Comparison of ENCODE assay signal across 9 cellular contexts in the genomic region with DNA sequence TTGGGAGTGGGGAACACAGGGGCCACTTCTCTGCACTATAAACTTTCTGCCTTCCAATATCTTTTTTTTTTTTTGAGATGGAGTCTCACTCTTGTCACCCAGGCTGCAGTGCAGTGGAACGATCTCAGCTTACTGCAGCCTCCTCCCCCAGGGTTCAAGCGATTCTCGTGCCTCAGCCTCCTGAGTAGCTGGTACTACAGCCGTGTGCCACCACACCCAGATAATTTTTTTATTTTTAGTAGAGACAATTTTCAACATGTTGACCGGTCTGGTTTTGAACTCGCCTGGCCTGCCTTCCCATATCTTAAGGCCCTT. TPM values are rescaled to one million over a fixed set of nuclear protein-coding genes. Genes with fewer than 3 reads are reported as not detected.
A peak's percentile ranks its signal among the peaks of the same experiment; 100 is the strongest.
DNase-seq lines count a peak whose midpoint lies in the region; ATAC-seq, FAIRE-seq and TF ChIP-seq lines count a peak whose summit lies in the region.
"Had no signal": no experiment of that assay in that cellular context is flagged by ENCODE, and none has a peak within 500 bp of the region (broad histone marks: within the 10 kb centered on the region; RNA-seq: fewer than 3 reads in every experiment).

No MANE protein-coding gene starts in this region.

- H2AFZ ChIP-seq in SK-N-SH (ENCODE audit: low read depth) = no peak overlapping the region

- peak overlapping the region; percentile 100 for H3K27ac Mint-ChIP-seq in activated naive CD8-positive, alpha-beta T cell treated with anti-CD3 and anti-CD28 coated beads, Interleukin-2, amount 10 ng/mL, durations not matched to agents 7 days and 5 days

- CTCF ChIA-PET in SK-N-SH (lab: Yijun Ruan, JAX) = interaction anchor here (0.8 to 9.5 kb wide), 13 partner anchors 10 to 153 kb away, joined by 3 to 76 read pairs (median 5); partner anchors contain the start of genes POLR2G and TMEM179B

- H3K27ac ChIP-seq in SK-N-SH (ENCODE audit: low read depth in 2 of 2, low read length in 1 of 2) (peak overlapping the region in 1 of 2 experiments; percentile 98; a peak in 3 of 4 replicates), kidney (ENCODE audit: low read depth in 2 of 2, low read length in 2 of 2) (peak overlapping the region; percentile 97 to 100), subcutaneous abdominal adipose tissue (ENCODE audit: low read depth, low read length) (peak overlapping the region; percentile 98)

- H3K4me1 ChIP-seq in SK-N-SH (ENCODE audit: control insufficient read depth in 1 of 2, insufficient read depth in 2 of 2, low read depth in 1 of 2, low read length in 1 of 2) (peaks cover 32 to 44% of the 10 kb centered on the region in 2 experiments), kidney (ENCODE audit: control insufficient read depth in 1 of 2, insufficient read depth in 1 of 2, low read depth in 1 of 2, low read length in 2 of 2) (peaks cover 30 to 40% of the 10 kb centered on the region in 2 donors), subcutaneous abdominal adipose tissue (ENCODE audit: control insufficient read depth in 5 of 5, insufficient read depth in 5 of 5, low read length in 5 of 5) (peaks cover 13 to 57% (median 48%) of the 10 kb centered on the region in 5 donors)

- H3K36me3 ChIP-seq in SK-N-SH (replicated peaks in 1 of 2; ENCODE audit: control insufficient read depth in 1 of 2, insufficient read depth in 2 of 2, low read length in 1 of 2) = peaks cover 37 to 60% of the 10 kb centered on the region in 2 experiments
- H3K36me3 ChIP-seq in kidney (ENCODE audit: control insufficient read depth in 1 of 2, insufficient read depth in 2 of 2, low read length in 2 of 2) = peaks cover 34 to 51% of the 10 kb centered on the region in 2 donors
- peaks cover 12 to 49% (median 47%) of the 10 kb centered on the region in 5 donors for H3K36me3 ChIP-seq in subcutaneous abdominal adipose tissue (ENCODE audit: control insufficient read depth in 5 of 5, insufficient read depth in 5 of 5, low read length in 5 of 5)

- peaks cover 50% of the 10 kb centered on the region for H3K36me3 Mint-ChIP-seq in activated naive CD8-positive, alpha-beta T cell treated with anti-CD3 and anti-CD28 coated beads, Interleukin-2, amount 10 ng/mL, durations not matched to agents 7 days and 5 days

- H3K9me3 ChIP-seq in SK-N-SH (no peaks in the 10 kb centered on the region), kidney (ENCODE audit: control insufficient read depth in 1 of 2, low read length in 2 of 2) (no peaks in the 10 kb centered on the region), subcutaneous abdominal adipose tissue (ENCODE audit: control insufficient read depth in 5 of 5, low read length in 5 of 5) (no peaks in the 10 kb centered on the region)

- H3K27me3 ChIP-seq in SK-N-SH (ENCODE audit: insufficient read depth) (no peaks in the 10 kb centered on the region), subcutaneous abdominal adipose tissue (ENCODE audit: control insufficient read depth in 5 of 5, insufficient read depth in 4 of 5, low read length in 5 of 5) (no peaks in the 10 kb centered on the region)

- peak overlapping the region; percentile 100 for H3K4me3 Mint-ChIP-seq in activated naive CD8-positive, alpha-beta T cell treated with anti-CD3 and anti-CD28 coated beads, Interleukin-2, amount 10 ng/mL, durations not matched to agents 7 days and 5 days

- DNase-seq in SK-N-SH (no peak), kidney (no peak), Ammon's horn (ENCODE audit: low spot score) (no peak)
- DNase-seq in activated naive CD8-positive, alpha-beta T cell treated with anti-CD3 and anti-CD28 coated beads, Interleukin-2, amount 10 ng/mL, durations not matched to agents 7 days and 5 days = no peak

- H3K4me3 ChIP-seq in SK-N-SH (ENCODE audit: low read depth in 2 of 2, low read length in 1 of 2) (peak overlapping the region; percentile 82 to 91), kidney (ENCODE audit: low read length in 2 of 2) (peak overlapping the region; percentile 89 to 100), subcutaneous abdominal adipose tissue (ENCODE audit: low read depth in 1 of 5, low read length in 5 of 5) (peak overlapping the region; percentile 90 to 100 (median 99))

- H3K9me2 ChIP-seq in SK-N-SH = no peaks in the 10 kb centered on the region

- intact Hi-C loops in kidney (cut with DNase I) = no loop called here

- H3K9ac ChIP-seq in SK-N-SH (peak overlapping the region; percentile 99), kidney (ENCODE audit: low read length in 2 of 2) (peak overlapping the region; percentile 98 to 100), subcutaneous abdominal adipose tissue (ENCODE audit: low read length in 5 of 5) (peak overlapping the region; percentile 86 to 99 (median 88))

- no peak for TF ChIP-seq RAD21 in SK-N-SH (IDR thresholded peaks at IDR 0.05; ENCODE audit: low read length)

- H3K79me2 ChIP-seq in SK-N-SH (ENCODE audit: insufficient read depth) = peaks cover 78% of the 10 kb centered on the region

- no peak for TF ChIP-seq EP300 in SK-N-SH (IDR thresholded peaks at IDR 0.05; ENCODE audit: borderline replicate concordance in 1 of 2, low read depth in 1 of 2, low read length in 1 of 2)

- no peak for ATAC-seq in SK-N-SH treated with all-trans-retinoic acid at 6 μM for 48 hours
- ATAC-seq in activated naive CD8-positive, alpha-beta T cell treated with anti-CD3 and anti-CD28 coated beads, Interleukin-2, amount 10 ng/mL, durations not matched to agents 7 days and 5 days (ENCODE audit: low read depth) = no peak
- no peak for ATAC-seq in HG03196 (IDR thresholded peaks at IDR 0.05; ENCODE audit: unreplicated experiment)
- ATAC-seq in GM21825 (IDR thresholded peaks at IDR 0.05; ENCODE audit: unreplicated experiment) = no peak

- H3K4me2 ChIP-seq in SK-N-SH = peak overlapping the region; percentile 94

- peaks cover 45% of the 10 kb centered on the region for H3F3A ChIP-seq in SK-N-SH (replicated peaks; ENCODE audit: insufficient read depth)

- peaks cover 47% of the 10 kb centered on the region for H4K20me1 ChIP-seq in SK-N-SH (ENCODE audit: insufficient read depth)

- no peaks in the 10 kb centered on the region for H3K27me3 Mint-ChIP-seq in activated naive CD8-positive, alpha-beta T cell treated with anti-CD3 and anti-CD28 coated beads, Interleukin-2, amount 10 ng/mL, durations not matched to agents 7 days and 5 days

- no peak for TF ChIP-seq CTCF in SK-N-SH (IDR thresholded peaks at IDR 0.05)
- no peak for TF ChIP-seq CTCF in kidney (IDR thresholded peaks at IDR 0.05; ENCODE audit: borderline replicate concordance, extremely low read depth, insufficient read depth)

- POLR2A ChIA-PET in SK-N-SH (lab: Yijun Ruan, JAX) = interaction anchor here (1.4 to 3.3 kb wide), 3 partner anchors 26 to 41 kb away, joined by 4 to 34 read pairs (median 25); no protein-coding TSS in a partner anchor
- POLR2A ChIA-PET in activated naive CD8-positive, alpha-beta T cell treated with anti-CD3 and anti-CD28 coated beads, Interleukin-2, amount 10 ng/mL, durations not matched to agents 7 days and 5 days (lab: Charles Lee) = interaction anchor here (0.6 to 6.2 kb wide), 14 partner anchors 8 to 681 kb away, joined by 3 to 117 read pairs (median 8); partner anchors contain the start of genes HNRNPUL2, PLAAT2, STX5 and TEX54

- H3K9me3 Mint-ChIP-seq in activated naive CD8-positive, alpha-beta T cell treated with anti-CD3 and anti-CD28 coated beads, Interleukin-2, amount 10 ng/mL, durations not matched to agents 7 days and 5 days = no peaks in the 10 kb centered on the region

- 49% methylated on average over 6 of the region's 6 CpGs for WGBS in SK-N-SH (ENCODE audit: low lambda C conversion rate)

- H3K4me1 Mint-ChIP-seq in activated naive CD8-positive, alpha-beta T cell treated with anti-CD3 and anti-CD28 coated beads, Interleukin-2, amount 10 ng/mL, durations not matched to agents 7 days and 5 days = peaks cover 40% of the 10 kb centered on the region

- no peak for FAIRE-seq in kidney (lab: Jason Lieb, UNC)
- FAIRE-seq: A204.1 had no signal

TF ChIP-seq in SK-N-SH, 30 proteins besides CTCF, POLR2A, EP300 and RAD21 (continues in another document):
- no peak for TF ChIP-seq GATA2 (CRISPR knock-in tag; IDR thresholded peaks at IDR 0.05)

TF ChIP-seq in SK-N-SH treated with all-trans-retinoic acid at 6 μM for 48 hours, 23 proteins besides CTCF, POLR2A, EP300 and RAD21 (continues in another document):
- TF ChIP-seq SNAI2 (CRISPR knock-in tag; IDR thresholded peaks at IDR 0.05) (no peak), ISL1 (CRISPR knock-in tag; IDR thresholded peaks at IDR 0.05) (no peak)

RNA-seq across cellular contexts. Expression of gene SLC3A2, which starts 1.7 kb away (rescaled TPM):
- polyA plus RNA-seq in SK-N-SH (2012; rRNA removed) = 212 and 308 TPM in 2 replicates
- polyA plus RNA-seq in SK-N-SH (2012; cell fraction: cytosol; rRNA removed) = 158 and 172 TPM in 2 replicates
- polyA plus RNA-seq in SK-N-SH (2012; cell fraction: nucleus; rRNA removed) = 372 and 424 TPM in 2 replicates
- total RNA-seq in activated naive CD8-positive, alpha-beta T cell treated with anti-CD3 and anti-CD28 coated beads, Interleukin-2, amount 10 ng/mL, durations not matched to agents 7 days and 5 days = 100 to 1,000 TPM; 222 to 228 TPM
- total RNA-seq in kidney = 203 TPM
- 299 TPM for polyA plus RNA-seq in kidney (ENCODE audit: insufficient read depth, low read depth, low replicate concordance)

RNA-seq across cellular contexts. Expression of gene CHRM1, which starts 38.8 kb away (rescaled TPM):
- not detected in 2 replicates for polyA plus RNA-seq in SK-N-SH (2012; rRNA removed)
- not detected in 2 replicates for polyA plus RNA-seq in SK-N-SH (2012; cell fraction: cytosol; rRNA removed)
- polyA plus RNA-seq in SK-N-SH (2012; cell fraction: nucleus; rRNA removed) = not detected in 2 replicates
- not detected for total RNA-seq in activated naive CD8-positive, alpha-beta T cell treated with anti-CD3 and anti-CD28 coated beads, Interleukin-2, amount 10 ng/mL, durations not matched to agents 7 days and 5 days
- total RNA-seq in kidney = 0.44 TPM
- 0.22 TPM for polyA plus RNA-seq in kidney (ENCODE audit: insufficient read depth, low read depth, low replicate concordance)

RNA-seq across cellular contexts. Expression of gene WDR74, which starts 43.0 kb away (rescaled TPM):
- 132 TPM in 2 replicates for polyA plus RNA-seq in SK-N-SH (2012; rRNA removed)
- polyA plus RNA-seq in SK-N-SH (2012; cell fraction: cytosol; rRNA removed) = 57.7 and 95.4 TPM in 2 replicates
- polyA plus RNA-seq in SK-N-SH (2012; cell fraction: nucleus; rRNA removed) = 195 and 221 TPM in 2 replicates
- total RNA-seq in activated naive CD8-positive, alpha-beta T cell treated with anti-CD3 and anti-CD28 coated beads, Interleukin-2, amount 10 ng/mL, durations not matched to agents 7 days and 5 days = 10 to 100 TPM; 75.2 to 78.0 TPM
- 48.9 TPM for total RNA-seq in kidney
- polyA plus RNA-seq in kidney (ENCODE audit: insufficient read depth, low read depth, low replicate concordance) = 38.5 TPM

RNA-seq across cellular contexts. Expression of gene TEX54, which starts 49.7 kb away (rescaled TPM):
- polyA plus RNA-seq in SK-N-SH (2012; rRNA removed) (not detected in 2 replicates), kidney (ENCODE audit: insufficient read depth, low read depth, low replicate concordance) (not detected)
- polyA plus RNA-seq in SK-N-SH (2012; cell fraction: cytosol; rRNA removed) = not detected in 2 replicates
- not detected in 2 replicates for polyA plus RNA-seq in SK-N-SH (2012; cell fraction: nucleus; rRNA removed)
- total RNA-seq in activated naive CD8-positive, alpha-beta T cell treated with anti-CD3 and anti-CD28 coated beads, Interleukin-2, amount 10 ng/mL, durations not matched to agents 7 days and 5 days = not detected
- total RNA-seq in kidney = not detected

RNA-seq across cellular contexts. Expression of gene STX5, which starts 50.5 kb away (rescaled TPM):
- 24.2 and 27.4 TPM in 2 replicates for polyA plus RNA-seq in SK-N-SH (2012; rRNA removed)
- polyA plus RNA-seq in SK-N-SH (2012; cell fraction: cytosol; rRNA removed) = 15.8 and 24.5 TPM in 2 replicates
- 14.1 and 24.6 TPM in 2 replicates for polyA plus RNA-seq in SK-N-SH (2012; cell fraction: nucleus; rRNA removed)
- 10 to 100 TPM; 43.4 to 44.3 TPM for total RNA-seq in activated naive CD8-positive, alpha-beta T cell treated with anti-CD3 and anti-CD28 coated beads, Interleukin-2, amount 10 ng/mL, durations not matched to agents 7 days and 5 days
- total RNA-seq in kidney = 39.6 TPM
- polyA plus RNA-seq in kidney (ENCODE audit: insufficient read depth, low read depth, low replicate concordance) = 44.6 TPM
